8 cellular contexts compared by ENCODE assay signal in the genomic region with DNA sequence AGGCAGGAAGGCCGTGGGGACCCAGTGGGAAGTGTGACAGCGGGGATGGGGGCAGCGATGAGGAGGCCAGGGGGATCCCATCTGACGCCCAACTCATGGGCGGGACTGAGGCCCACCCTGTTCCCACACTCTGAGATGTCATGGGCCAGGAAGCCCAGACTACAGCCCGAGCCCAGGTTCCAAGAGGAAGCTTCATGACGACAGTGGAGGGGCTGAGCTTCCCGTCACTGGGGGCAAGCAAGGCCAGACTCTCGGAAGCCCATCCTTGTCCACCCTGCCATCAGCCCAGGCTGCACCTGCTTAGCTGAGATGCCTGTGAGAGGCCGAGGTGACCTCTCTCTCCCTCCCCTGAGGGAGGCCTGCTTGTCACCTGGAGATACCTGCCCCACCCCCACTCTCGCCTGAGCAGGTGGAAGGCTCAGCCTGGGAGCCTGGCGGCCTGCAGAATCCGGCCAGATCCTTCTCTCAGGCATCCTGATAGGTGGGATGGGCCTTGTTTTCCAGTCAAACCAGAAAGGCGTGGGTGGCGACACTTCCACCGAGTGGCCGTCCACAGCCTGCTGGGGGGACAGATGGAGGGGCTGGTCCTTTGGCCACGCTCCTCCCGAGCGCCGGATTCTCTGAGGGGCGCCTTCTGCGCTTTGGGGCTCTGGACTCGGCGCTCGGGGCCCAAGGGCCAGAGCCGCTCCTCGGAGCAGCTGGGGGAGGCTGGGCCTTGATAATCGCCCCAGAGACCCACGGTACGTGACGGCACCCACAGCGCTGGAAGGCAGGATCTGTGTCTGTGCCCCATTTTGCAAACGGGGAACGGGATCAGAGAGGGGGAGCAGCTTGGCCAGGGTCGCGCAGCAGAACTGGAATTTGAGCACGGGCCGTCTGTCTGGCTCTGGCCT. TPM values are rescaled to one million over a fixed set of nuclear protein-coding genes. Genes with fewer than 3 reads are reported as not detected.
DNase-seq lines count a peak whose midpoint lies in the region; ATAC-seq and TF ChIP-seq lines count a peak whose summit lies in the region.

No MANE protein-coding gene starts in this region.

- H3K27ac ChIP-seq in naive thymus-derived CD4-positive, alpha-beta T cell (ENCODE audit: low read depth, low read length), result peak overlapping the region; percentile 57

- peaks cover 0 to 6% (median 0%) of the 10 kb centered on the region in 5 donors for H3K36me3 Mint-ChIP-seq in naive thymus-derived CD4-positive, alpha-beta T cell

- peak overlapping the region in 3 of 10 donors; percentile 21 to 87 (median 34) for H3K4me3 Mint-ChIP-seq in naive thymus-derived CD4-positive, alpha-beta T cell

- H3K9me3 Mint-ChIP-seq in naive thymus-derived CD4-positive, alpha-beta T cell, result no peaks in the 10 kb centered on the region

- peaks cover 0 to 32% (median 0%) of the 10 kb centered on the region in 3 experiments for H3K36me3 ChIP-seq in naive thymus-derived CD4-positive, alpha-beta T cell (ENCODE audit: control insufficient read depth in 2 of 3, insufficient read depth in 3 of 3, low read length in 3 of 3)

- no peaks in the 10 kb centered on the region for H3K27me3 Mint-ChIP-seq in naive thymus-derived CD4-positive, alpha-beta T cell

- no peak for TF ChIP-seq EP300 in Ishikawa (IDR thresholded peaks at IDR 0.05; ENCODE audit: borderline replicate concordance)

- peak overlapping the region in 2 of 9 donors; percentile 5 to 77 for H3K27ac Mint-ChIP-seq in naive thymus-derived CD4-positive, alpha-beta T cell

- H3K4me1 Mint-ChIP-seq in naive thymus-derived CD4-positive, alpha-beta T cell, result peaks cover 5 to 36% (median 20%) of the 10 kb centered on the region in 7 donors

- no peak for TF ChIP-seq RAD21 in Ishikawa (IDR thresholded peaks at IDR 0.05; ENCODE audit: low read depth)

- DNase-seq in AG09309 (ENCODE audit: low read depth), result no peak
- DNase-seq in cerebellar nuclear complex (lab: John Stamatoyannopoulos, UW), result peak; percentile 29 to 92
- no peak for DNase-seq in naive thymus-derived CD4-positive, alpha-beta T cell
- DNase-seq in activated CD4-positive, alpha-beta T cell treated with anti-CD3 and anti-CD28 coated beads, Interleukin-2, amount 50 U/mL, for 4 hours, result no peak
- no peak for DNase-seq in GF-D8 (lab: John Stamatoyannopoulos, UW)
- DNase-seq in stimulated activated CD4-positive, alpha-beta T cell treated with anti-CD3 and anti-CD28 coated beads, Interleukin-2, amount 100 ng/mL, for 48 hours, result no peak

- no peak for ATAC-seq in naive thymus-derived CD4-positive, alpha-beta T cell
- no peak for ATAC-seq in HG02938 (IDR thresholded peaks at IDR 0.05; ENCODE audit: unreplicated experiment)

- intact Hi-C loops in naive thymus-derived CD4-positive, alpha-beta T cell (cut with micrococcal nuclease), result no loop called here

- CTCF ChIA-PET in naive thymus-derived CD4-positive, alpha-beta T cell (lab: Charles Lee), result interaction anchor here (1.8 kb wide), 1 partner anchor 74 kb away, joined by 5 read pairs; no protein-coding TSS in a partner anchor

- no peaks in the 10 kb centered on the region for H3K27me3 ChIP-seq in naive thymus-derived CD4-positive, alpha-beta T cell (ENCODE audit: control insufficient read depth in 2 of 2, insufficient read depth in 2 of 2, low read length in 2 of 2)

- peak overlapping the region; percentile 3 for H3K4me3 ChIP-seq in AG09309 (ENCODE audit: control insufficient read depth, low read depth, low read length)
- no peak overlapping the region for H3K4me3 ChIP-seq in naive thymus-derived CD4-positive, alpha-beta T cell (ENCODE audit: low read length)

- POLR2A ChIA-PET in naive thymus-derived CD4-positive, alpha-beta T cell (lab: Charles Lee), result interaction anchor here (0.6 to 2.9 kb wide), 5 partner anchors 28 to 72 kb away, joined by 3 to 10 read pairs (median 3); partner anchors contain the start of gene PIAS4

- no peak for TF ChIP-seq CTCF in AG09309 (IDR thresholded peaks at IDR 0.05; ENCODE audit: control insufficient read depth, insufficient read depth, low read depth, low read length, missing control alignments)

- peaks cover 43 to 47% of the 10 kb centered on the region in 2 donors for H3K4me1 ChIP-seq in naive thymus-derived CD4-positive, alpha-beta T cell (ENCODE audit: control insufficient read depth in 2 of 2, insufficient read depth in 2 of 2, low read length in 2 of 2)

- H3K9me3 ChIP-seq in naive thymus-derived CD4-positive, alpha-beta T cell (ENCODE audit: control insufficient read depth in 2 of 3, low read length in 3 of 3), result no peaks in the 10 kb centered on the region

TF ChIP-seq in Ishikawa, 13 proteins besides CTCF, POLR2A, EP300 and RAD21:
- TF ChIP-seq YY1 (IDR thresholded peaks at IDR 0.05; ENCODE audit: low read depth) (0 out of 2 replicates have a peak, but pooled peaks have one; percentile 1), FOXM1 (IDR thresholded peaks at IDR 0.05; ENCODE audit: borderline replicate concordance, low read depth) (no peak)
TF ChIP-seq in Ishikawa: peak in this region for 1.

RNA-seq across cellular contexts. Expression of gene ZBTB7A, which starts 4.8 kb away (rescaled TPM):
- 10 to 100 TPM; 47.4 to 76.0 (median 52.0) TPM for total RNA-seq in naive thymus-derived CD4-positive, alpha-beta T cell
- polyA plus RNA-seq in naive thymus-derived CD4-positive, alpha-beta T cell, result 10 to 100 TPM; 15.3 to 45.0 TPM

RNA-seq across cellular contexts. Expression of gene PIAS4, which starts 54.4 kb away (rescaled TPM):
- total RNA-seq in naive thymus-derived CD4-positive, alpha-beta T cell, result 10 to 100 TPM; 23.9 to 40.6 (median 28.8) TPM
- 1 to 10 TPM; 3.9 to 6.8 TPM for polyA plus RNA-seq in naive thymus-derived CD4-positive, alpha-beta T cell

Comparison
In these comparisons a context has a peak if more than half of its experiments do, and no peak if none do; other contexts are left out.
1. DNase-seq: peak in cerebellar nuclear complex (2 of 2); none in AG09309 (single experiment), naive thymus-derived CD4-positive, alpha-beta T cell (0 of 9), activated CD4-positive, alpha-beta T cell treated with anti-CD3 and anti-CD28 coated beads, Interleukin-2, amount 50 U/mL, for 4 hours (0 of 2), GF-D8 (single experiment) and stimulated activated CD4-positive, alpha-beta T cell treated with anti-CD3 and anti-CD28 coated beads, Interleukin-2, amount 100 ng/mL, for 48 hours (0 of 2).